35 cellular contexts compared by ENCODE assay signal in the genomic region with DNA sequence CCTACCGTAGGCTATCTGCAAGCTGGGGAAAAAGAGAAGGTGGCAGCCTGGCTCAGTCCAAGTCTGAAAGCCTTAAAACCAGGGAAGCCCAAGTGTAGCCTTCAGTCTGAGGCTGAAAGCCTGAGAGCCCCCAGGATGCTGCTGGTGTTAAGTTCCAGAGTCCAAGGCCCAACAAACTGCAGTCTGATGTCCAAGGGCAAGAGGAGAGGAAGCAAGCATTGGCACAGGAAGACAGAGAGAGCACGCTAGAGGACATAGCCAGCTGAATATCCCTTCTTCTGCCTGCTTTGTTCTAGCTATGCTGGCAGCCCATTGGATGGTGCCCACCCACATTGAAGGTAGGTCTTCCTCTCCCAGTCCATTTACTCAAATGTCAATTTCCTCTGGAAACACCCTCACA.
"Had no signal": no experiment of that assay in that cellular context is flagged by ENCODE, and none has a peak within 500 bp of the region (broad histone marks: within the 10 kb centered on the region; RNA-seq: fewer than 3 reads in every experiment).

No MANE protein-coding gene starts in this region.

- H3K27me3 ChIP-seq: MG63 had no signal

- H3K36me3 ChIP-seq: MG63 had no signal

- H3K4me3 ChIP-seq: MG63 had no signal

- H3K9me3 ChIP-seq: MG63 had no signal

- DNase-seq: Karpas-422, Kasumi-1, MG63, MM.1S, MV-4-11, NCI-H1048, NCI-H1092, NCI-H1092 treated with DMSO at 0.1 percent for 48 hours, NCI-H1105, NCI-H1105 treated with DMSO at 0.1 percent for 48 hours, NCI-H1417, NCI-H1417 treated with DMSO at 0.1 percent for 48 hours, NCI-H1436, NCI-H1436 treated with DMSO at 0.1 percent for 48 hours, NCI-H146, NCI-H1694, NCI-H1694 treated with DMSO at 0.1 percent for 48 hours, NCI-H187, NCI-H187 treated with DMSO at 0.1 percent for 48 hours, NCI-H1930, NCI-H2029, NCI-H2029 treated with DMSO at 0.1 percent for 48 hours, NCI-H2081, NCI-H2081 treated with DMSO at 0.1 percent for 48 hours, NCI-H2107, NCI-H2171, NCI-H2171 treated with DMSO at 0.1 percent for 48 hours, NCI-H2227 treated with DMSO at 0.1 percent for 48 hours, NCI-H226, NCI-H345, NCI-H446, NCI-H446 treated with DMSO at 0.1 percent for 48 hours, NCI-H510A, NCI-H510A treated with DMSO at 0.1 percent for 48 hours, NCI-H524 had no signal
